8 cellular contexts compared by ENCODE assay signal in genomic region chr11:71453911-71454304, GRCh38. TPM values are rescaled to one million over a fixed set of nuclear protein-coding genes. Genes with fewer than 3 reads are reported as not detected.
DNase-seq lines count a peak whose midpoint lies in the region; ATAC-seq, FAIRE-seq and TF ChIP-seq lines count a peak whose summit lies in the region.

No MANE protein-coding gene starts in this region.

- intact Hi-C loops in endothelial cell of umbilical vein (cut with micrococcal nuclease): loop anchor here (2.0 to 10.0 kb wide), 2 partner anchors 35 to 331 kb away; no protein-coding TSS in a partner anchor

- TF ChIP-seq POLR2A in endothelial cell of umbilical vein (IDR thresholded peaks at IDR 0.05; ENCODE audit: low read depth, low read length): no peak
- no peak for TF ChIP-seq POLR2A in GM18505 (IDR thresholded peaks at IDR 0.05; ENCODE audit: borderline replicate concordance, extremely low read depth, insufficient read depth, insufficient read length)

- CTCF ChIA-PET in CD8-positive, alpha-beta memory T cell (lab: Charles Lee): interaction anchor here (0.9 kb wide), 1 partner anchor 639 kb away, joined by 3 read pairs; no protein-coding TSS in a partner anchor
- CTCF ChIA-PET in endothelial cell of umbilical vein (lab: Charles Lee): no interaction called here

- H3K36me3 ChIP-seq in CD8-positive, alpha-beta memory T cell (ENCODE audit: insufficient read depth, low read length): peaks cover 38% of the 10 kb centered on the region
- peaks cover 46% of the 10 kb centered on the region for H3K36me3 ChIP-seq in NT2/D1 (ENCODE audit: insufficient read depth, insufficient read length, low read length)
- H3K36me3 ChIP-seq in endothelial cell of umbilical vein (ENCODE audit: control insufficient read depth in 2 of 2, extremely low read depth in 1 of 2, insufficient read depth in 2 of 2, low read length in 2 of 2): peaks cover 9 to 20% of the 10 kb centered on the region in 2 experiments
- peaks cover 43% of the 10 kb centered on the region for H3K36me3 ChIP-seq in neutrophil

- peak overlapping the region; percentile 91 to 96 (median 93) for H3K4me3 Mint-ChIP-seq in CD8-positive, alpha-beta memory T cell

- DNase-seq in CD8-positive, alpha-beta memory T cell: no peak
- DNase-seq in NT2/D1 (ENCODE audit: low read depth, low spot score) (no peak), endothelial cell of umbilical vein (ENCODE audit: low read depth, low spot score) (no peak)
- no peak for DNase-seq in stimulated activated naive CD4-positive, alpha-beta T cell treated with Interleukin-2 at 50 U/mL for 16 hours (lab: John Stamatoyannopoulos, UW)
- no peak for DNase-seq in stimulated activated CD4-positive, alpha-beta T cell treated with anti-CD3 and anti-CD28 coated beads, Interleukin-15, amount 100 ng/mL, for 24 hours

- peak overlapping the region; percentile 41 to 97 (median 89) for H3K27ac Mint-ChIP-seq in CD8-positive, alpha-beta memory T cell

- no peaks in the 10 kb centered on the region for H4K20me1 ChIP-seq in endothelial cell of umbilical vein (replicated peaks; ENCODE audit: control insufficient read depth, extremely low read depth, insufficient read depth, low read length)

- no peak overlapping the region for H2AFZ ChIP-seq in endothelial cell of umbilical vein (ENCODE audit: low read depth, low read length)

- H3K4me3 ChIP-seq in CD8-positive, alpha-beta memory T cell (ENCODE audit: low read length): peak overlapping the region; percentile 99
- H3K4me3 ChIP-seq in NT2/D1 (ENCODE audit: insufficient read length, low read depth) (peak overlapping the region; percentile 85), endothelial cell of umbilical vein (replicated peaks in 1 of 3; ENCODE audit: insufficient read depth in 1 of 3, low read depth in 1 of 3, low read length in 3 of 3) (peak overlapping the region; percentile 60 to 93 (median 85)), neutrophil (ENCODE audit: low read depth in 1 of 2, low read length in 1 of 2) (peak overlapping the region; percentile 93 to 98)

- TF ChIP-seq CTCF in endothelial cell of umbilical vein (IDR thresholded peaks at IDR 0.05; ENCODE audit: extremely low read depth in 1 of 2, insufficient read depth in 1 of 2, low read depth in 1 of 2, low read length in 2 of 2) (no peak), neutrophil (IDR thresholded peaks at IDR 0.05) (no peak)

- H3K9ac ChIP-seq in NT2/D1 (ENCODE audit: insufficient read length, low read depth): peak overlapping the region; percentile 79
- H3K9ac ChIP-seq in endothelial cell of umbilical vein (replicated peaks; ENCODE audit: extremely low read depth, insufficient read depth, low read length): peak overlapping the region; percentile 87

- no peak for ATAC-seq in GM21529 (IDR thresholded peaks at IDR 0.05; ENCODE audit: unreplicated experiment)
- no peak for ATAC-seq in GM18505 (IDR thresholded peaks at IDR 0.05; ENCODE audit: unreplicated experiment)

- dilution Hi-C loops in endothelial cell of umbilical vein (cut with MboI; ENCODE audit: extremely low pct_ligation_motif_present, low sequenced_read_pairs): no loop called here

- H3K27me3 Mint-ChIP-seq in CD8-positive, alpha-beta memory T cell: no peaks in the 10 kb centered on the region

- peaks cover 61 to 81% (median 80%) of the 10 kb centered on the region in 3 donors for H3K4me1 Mint-ChIP-seq in CD8-positive, alpha-beta memory T cell

- no TSS peak for BruUV-seq in endothelial cell of umbilical vein (replicated peaks; lab: Mats Ljungman, UMichigan)

- no peaks in the 10 kb centered on the region for H3K9me3 Mint-ChIP-seq in CD8-positive, alpha-beta memory T cell

- peaks cover 28% of the 10 kb centered on the region for H3K79me2 ChIP-seq in endothelial cell of umbilical vein (ENCODE audit: control insufficient read depth, insufficient read depth, low read length)

- FAIRE-seq in endothelial cell of umbilical vein (lab: Jason Lieb, UNC): no peak

- H3K9me3 ChIP-seq in CD8-positive, alpha-beta memory T cell (ENCODE audit: low read length): no peaks in the 10 kb centered on the region
- H3K9me3 ChIP-seq in NT2/D1 (ENCODE audit: insufficient read depth, low read length): no peaks in the 10 kb centered on the region
- H3K9me3 ChIP-seq in endothelial cell of umbilical vein (replicated peaks; ENCODE audit: control insufficient read depth, insufficient read depth, low read length): no peaks in the 10 kb centered on the region
- no peaks in the 10 kb centered on the region for H3K9me3 ChIP-seq in neutrophil

- peak overlapping the region; percentile 89 for H3K27ac ChIP-seq in CD8-positive, alpha-beta memory T cell (ENCODE audit: low read depth, low read length)
- H3K27ac ChIP-seq in endothelial cell of umbilical vein (ENCODE audit: insufficient read depth, low read depth, low read length) (peak overlapping the region; percentile 60), neutrophil (peak overlapping the region; percentile 93)

- POLR2A ChIA-PET in CD8-positive, alpha-beta memory T cell (lab: Charles Lee): no interaction called here
- POLR2A ChIA-PET in endothelial cell of umbilical vein (lab: Charles Lee): no interaction called here

- no peaks in the 10 kb centered on the region for H3K9me1 ChIP-seq in endothelial cell of umbilical vein (replicated peaks; ENCODE audit: control insufficient read depth, extremely low read depth, insufficient read depth, low read length)

- H3K36me3 Mint-ChIP-seq in CD8-positive, alpha-beta memory T cell: peaks cover 5 to 57% (median 13%) of the 10 kb centered on the region in 3 donors

- peak overlapping the region; percentile 88 for H3K4me2 ChIP-seq in endothelial cell of umbilical vein (ENCODE audit: insufficient read depth, low read length)

- H3K27me3 ChIP-seq in CD8-positive, alpha-beta memory T cell (ENCODE audit: insufficient read depth, low read length, poor library complexity, severe bottlenecking): no peaks in the 10 kb centered on the region
- no peaks in the 10 kb centered on the region for H3K27me3 ChIP-seq in NT2/D1 (ENCODE audit: insufficient read depth, insufficient read length)
- H3K27me3 ChIP-seq in endothelial cell of umbilical vein (ENCODE audit: control insufficient read depth in 2 of 2, insufficient read depth in 2 of 2, low read length in 2 of 2): no peaks in the 10 kb centered on the region
- no peaks in the 10 kb centered on the region for H3K27me3 ChIP-seq in neutrophil

- H3K4me1 ChIP-seq in CD8-positive, alpha-beta memory T cell (ENCODE audit: insufficient read depth, low read length): peaks cover 43% of the 10 kb centered on the region
- H3K4me1 ChIP-seq in NT2/D1 (ENCODE audit: insufficient read depth, insufficient read length): peaks cover 3% of the 10 kb centered on the region
- H3K4me1 ChIP-seq in endothelial cell of umbilical vein (ENCODE audit: control insufficient read depth, extremely low read depth, insufficient read depth, low read length): peaks cover 25% of the 10 kb centered on the region
- peaks cover 50 to 54% of the 10 kb centered on the region in 2 experiments for H3K4me1 ChIP-seq in neutrophil (ENCODE audit: control insufficient read depth in 1 of 2, insufficient read depth in 1 of 2, low read depth in 1 of 2, low read length in 1 of 2)

TF ChIP-seq in endothelial cell of umbilical vein, 7 proteins besides CTCF, POLR2A, EP300 and RAD21:
- TF ChIP-seq MYC (IDR thresholded peaks at IDR 0.05; ENCODE audit: low read depth, low read length): no peak
- no peak for TF ChIP-seq MAX (IDR thresholded peaks at IDR 0.05; ENCODE audit: insufficient read depth, insufficient read length)
- TF ChIP-seq EZH2 (IDR thresholded peaks at IDR 0.05; ENCODE audit: borderline replicate concordance, low read depth, low read length, severe bottlenecking): no peak
- TF ChIP-seq FOS (IDR thresholded peaks at IDR 0.05; ENCODE audit: borderline replicate concordance, insufficient read depth, low read length): no peak
- no peak for TF ChIP-seq JUN (IDR thresholded peaks at IDR 0.05; ENCODE audit: borderline replicate concordance, insufficient read depth, insufficient read length, low read depth)
- TF ChIP-seq GATA2 (IDR thresholded peaks at IDR 0.05; ENCODE audit: insufficient read depth, insufficient read length, low read depth, low read length): no peak
- no peak for TF ChIP-seq POLR2AphosphoS5 (IDR thresholded peaks at IDR 0.05; ENCODE audit: insufficient read depth, low read depth, low read length)

RNA-seq across cellular contexts. Expression of gene NADSYN1, which starts 0.9 kb away (rescaled TPM):
- 10 to 100 TPM; 60.3 to 62.5 TPM for total RNA-seq in CD8-positive, alpha-beta memory T cell
- 43.6 TPM for polyA plus RNA-seq in CD8-positive, alpha-beta memory T cell
- 96.2 and 99.2 TPM in 2 replicates for total RNA-seq in endothelial cell of umbilical vein
- polyA plus RNA-seq in endothelial cell of umbilical vein: 73.5 and 77.5 TPM in 2 replicates
- polyA plus RNA-seq in endothelial cell of umbilical vein (2011; cell fraction: cytosol; rRNA removed): 52.3 and 58.9 TPM in 2 replicates
- polyA plus RNA-seq in endothelial cell of umbilical vein (2011; cell fraction: nucleus; rRNA removed): 271 and 353 TPM in 2 replicates
- polyA plus RNA-seq in endothelial cell of umbilical vein (2012): 93.3 and 93.6 TPM in 2 replicates
- 108 and 125 TPM in 2 replicates for polyA minus RNA-seq in endothelial cell of umbilical vein
- polyA minus RNA-seq in endothelial cell of umbilical vein (2011; cell fraction: cytosol; rRNA and poly(A)+ RNA removed): 21.8 TPM
- polyA minus RNA-seq in endothelial cell of umbilical vein (2011; cell fraction: nucleus; rRNA and poly(A)+ RNA removed): 142 and 151 TPM in 2 replicates

RNA-seq across cellular contexts. Expression of gene DHCR7, which starts 5.7 kb away (rescaled TPM):
- total RNA-seq in CD8-positive, alpha-beta memory T cell: 10 to 100 TPM; 41.5 to 42.8 TPM
- 19.6 TPM for polyA plus RNA-seq in CD8-positive, alpha-beta memory T cell
- total RNA-seq in endothelial cell of umbilical vein: 166 and 171 TPM in 2 replicates
- polyA plus RNA-seq in endothelial cell of umbilical vein: 175 and 195 TPM in 2 replicates
- polyA plus RNA-seq in endothelial cell of umbilical vein (2011; cell fraction: cytosol; rRNA removed): 95.6 and 104 TPM in 2 replicates
- 59.4 and 61.8 TPM in 2 replicates for polyA plus RNA-seq in endothelial cell of umbilical vein (2011; cell fraction: nucleus; rRNA removed)
- polyA plus RNA-seq in endothelial cell of umbilical vein (2012): 77.5 and 97.2 TPM in 2 replicates
- 168 and 190 TPM in 2 replicates for polyA minus RNA-seq in endothelial cell of umbilical vein
- 101 TPM for polyA minus RNA-seq in endothelial cell of umbilical vein (2011; cell fraction: cytosol; rRNA and poly(A)+ RNA removed)
- polyA minus RNA-seq in endothelial cell of umbilical vein (2011; cell fraction: nucleus; rRNA and poly(A)+ RNA removed): 23.2 and 30.1 TPM in 2 replicates
